8 cellular contexts compared by ENCODE assay signal in genomic region chr5:151123897-151124751, GRCh38. TPM values are rescaled to one million over a fixed set of nuclear protein-coding genes. Genes with fewer than 3 reads are reported as not detected.
DNase-seq lines count a peak whose midpoint lies in the region; ATAC-seq and TF ChIP-seq lines count a peak whose summit lies in the region.

No MANE protein-coding gene starts in this region.

- no peak for TF ChIP-seq CTCF in lung (IDR thresholded peaks at IDR 0.05; ENCODE audit: control extremely low read depth, extremely low read depth)

- ATAC-seq in GM18505 (IDR thresholded peaks at IDR 0.05; ENCODE audit: unreplicated experiment) (peak; percentile 83), GM21717 (IDR thresholded peaks at IDR 0.05; ENCODE audit: unreplicated experiment) (peak; percentile 74), lung (ENCODE audit: insufficient read depth, low FRiP score) (no peak)

- DNase-seq in activated gamma-delta T cell treated with anti-CD3 and anti-CD28 coated beads, Interleukin-2, amount 50 U/mL, for 16 hours (ENCODE audit: low read depth), result peak; percentile 31
- DNase-seq in lung (ENCODE audit: low spot score) (peak; percentile 43), HAP-1 (ENCODE audit: low spot score in 2 of 2) (no peak), NCI-H1694 treated with DMSO at 0.1 percent for 48 hours (lab: John Stamatoyannopoulos, UW) (no peak), NCI-H2227 (lab: John Stamatoyannopoulos, UW; ENCODE audit: unreplicated experiment) (no peak)

- peak overlapping the region in 1 of 2 donors; percentile 4 for H3K27ac ChIP-seq in lung (ENCODE audit: low read depth in 1 of 2, low read length in 1 of 2)

- peaks cover 0 to 5% of the 10 kb centered on the region in 2 donors for H3K4me1 ChIP-seq in lung (ENCODE audit: control insufficient read depth in 2 of 2, insufficient read depth in 2 of 2, low read length in 2 of 2)
- H3K4me1 ChIP-seq in HAP-1, result no peaks in the 10 kb centered on the region

- H3K4me3 ChIP-seq in lung, result no peak overlapping the region
- no peak overlapping the region for H3K4me3 ChIP-seq in HAP-1

- no peak for TF ChIP-seq RAD21 in Ishikawa (IDR thresholded peaks at IDR 0.05; ENCODE audit: low read depth)

- in situ Hi-C loops in HAP-1 (cut with MboI; ENCODE audit: low sequenced_read_pairs), result no loop called here

- H3K36me3 ChIP-seq in lung (ENCODE audit: control insufficient read depth in 2 of 2, insufficient read depth in 2 of 2, low read length in 2 of 2) (peaks cover 10 to 33% of the 10 kb centered on the region in 2 donors), HAP-1 (replicated peaks) (peaks cover 60% of the 10 kb centered on the region)

- TF ChIP-seq EP300 in Ishikawa (IDR thresholded peaks at IDR 0.05; ENCODE audit: borderline replicate concordance), result no peak

- TF ChIP-seq POLR2A in GM18505 (IDR thresholded peaks at IDR 0.05; ENCODE audit: borderline replicate concordance, extremely low read depth, insufficient read depth, insufficient read length), result no peak

- H3K27me3 ChIP-seq in lung (ENCODE audit: control insufficient read depth, insufficient read depth) (no peaks in the 10 kb centered on the region), HAP-1 (ENCODE audit: low read depth) (no peaks in the 10 kb centered on the region)

- H3K9me3 ChIP-seq in lung (ENCODE audit: control insufficient read depth in 2 of 2, insufficient read depth in 1 of 2, low read length in 1 of 2), result no peaks in the 10 kb centered on the region
- H3K9me3 ChIP-seq in HAP-1, result no peaks in the 10 kb centered on the region

- 81 to 83% methylated on average over 17 of the region's 17 CpGs for WGBS in lung, 2 donors

TF ChIP-seq in Ishikawa, 13 proteins besides CTCF, POLR2A, EP300 and RAD21:
- TF ChIP-seq EGR1 (IDR thresholded peaks at IDR 0.05), result no peak
- no peak for TF ChIP-seq ZBTB7A (IDR thresholded peaks at IDR 0.05; ENCODE audit: low read depth)
- TF ChIP-seq NFIC (IDR thresholded peaks at IDR 0.05), result peak; percentile 71

RNA-seq across cellular contexts. Expression of gene ANXA6, which starts 33.5 kb away (rescaled TPM):
- 100 to 1,000 TPM; 168 to 208 TPM for total RNA-seq in lung
- 100 to 1,000 TPM in 1 of 2 donors, 10 to 100 TPM in 1; 61.4 to 143 TPM for polyA plus RNA-seq in lung

RNA-seq across cellular contexts. Expression of gene TNIP1, which starts 43.3 kb away (rescaled TPM):
- 100 to 1,000 TPM; 116 to 142 TPM for total RNA-seq in lung
- polyA plus RNA-seq in lung, result 100 to 1,000 TPM in 1 of 2 donors, 10 to 100 TPM in 1; 81.5 to 308 TPM

Comparison
In these comparisons a context has a peak if more than half of its experiments do, and no peak if none do; other contexts are left out.
1. DNase-seq: peak in activated gamma-delta T cell treated with anti-CD3 and anti-CD28 coated beads, Interleukin-2, amount 50 U/mL, for 16 hours (single experiment) and lung (single experiment); none in HAP-1 (0 of 2), NCI-H1694 treated with DMSO at 0.1 percent for 48 hours (single experiment) and NCI-H2227 (single experiment).